In the genomic region with DNA sequence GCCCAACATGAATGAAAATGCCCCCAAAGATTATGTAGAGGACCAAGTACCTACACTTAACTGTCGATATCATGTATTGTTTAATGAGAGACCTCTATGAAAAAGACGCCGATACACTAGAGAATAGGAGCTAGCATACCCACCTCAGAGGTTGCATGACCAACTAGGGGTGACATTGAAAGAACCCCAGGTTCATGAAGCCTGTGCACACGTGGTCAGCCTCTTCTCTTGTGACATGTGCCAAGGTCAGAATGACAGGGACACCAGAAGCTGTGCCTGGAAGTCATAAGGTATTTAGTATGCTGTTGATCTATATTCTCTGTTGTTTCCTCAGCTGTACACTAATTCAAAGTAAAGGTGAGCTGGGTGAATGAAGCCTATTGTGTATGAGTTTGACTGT, we compare ENCODE assay signal across 16 cellular contexts.
DNase-seq lines count a peak whose midpoint lies in the region; ATAC-seq and TF ChIP-seq lines count a peak whose summit lies in the region.
"Had no signal": no experiment of that assay in that cellular context is flagged by ENCODE, and none has a peak within 500 bp of the region (broad histone marks: within the 10 kb centered on the region; RNA-seq: fewer than 3 reads in every experiment).

No MANE protein-coding gene starts in this region.

- no peaks in the 10 kb centered on the region for H3K27me3 ChIP-seq in spleen (replicated peaks in 1 of 7)
- H3K27me3 ChIP-seq: BLaER1 treated with 17β-estradiol and CSF1 and Interleukin-3, amounts not matched to agents 10 nM and 100 nM had no signal

- 76 to 87% (median 82%) methylated on average over 4 of the region's 4 CpGs for WGBS in spleen, 5 donors

- DNase-seq in activated CD4-positive, alpha-beta T cell treated with anti-CD3 and anti-CD28 coated beads, Interleukin-2, amount 10 ng/mL, durations not matched to agents 24 days and 14 days: peak; percentile 56
- DNase-seq in activated CD4-positive, alpha-beta T cell treated with anti-CD3 and anti-CD28 coated beads, Interleukin-2, amount 10 ng/mL, durations not matched to agents 7 days and 5 days: no peak
- DNase-seq in COLO668 (lab: John Stamatoyannopoulos, UW; ENCODE audit: unreplicated experiment) (peak; percentile 1), UCSD-AML1 (lab: John Stamatoyannopoulos, UW; ENCODE audit: unreplicated experiment) (peak; percentile 2), spleen (no peak)
- DNase-seq in stimulated activated effector memory CD8-positive, alpha-beta T cell treated with anti-CD3 and anti-CD28 coated beads, Interleukin-12 subunit alpha, Interleukin-12 subunit beta, amount 100 ng/mL, for 72 hours (ENCODE audit: low spot score in 2 of 2): no peak
- DNase-seq: CD8-positive, alpha-beta T cell; COR-L47; DMS 273 treated with DMSO at 0.1 percent for 48 hours; DMS53; DND-41; EL had no signal

- H3K27me3 Mint-ChIP-seq in activated CD4-positive, alpha-beta T cell treated with anti-CD3 and anti-CD28 coated beads, Interleukin-2, amount 10 ng/mL, durations not matched to agents 24 days and 14 days: no peaks in the 10 kb centered on the region
- H3K27me3 Mint-ChIP-seq in activated CD4-positive, alpha-beta T cell treated with anti-CD3 and anti-CD28 coated beads, Interleukin-2, amount 10 ng/mL, durations not matched to agents 7 days and 5 days: no peaks in the 10 kb centered on the region
- H3K27me3 Mint-ChIP-seq: B cell had no signal

- H3K36me3 Mint-ChIP-seq in activated CD4-positive, alpha-beta T cell treated with anti-CD3 and anti-CD28 coated beads, Interleukin-2, amount 10 ng/mL, durations not matched to agents 24 days and 14 days (ENCODE audit: low read depth): no peaks in the 10 kb centered on the region
- H3K36me3 Mint-ChIP-seq in activated CD4-positive, alpha-beta T cell treated with anti-CD3 and anti-CD28 coated beads, Interleukin-2, amount 10 ng/mL, durations not matched to agents 7 days and 5 days (ENCODE audit: low read depth): no peaks in the 10 kb centered on the region
- H3K36me3 Mint-ChIP-seq in stimulated activated effector memory CD8-positive, alpha-beta T cell treated with anti-CD3 and anti-CD28 coated beads, Interleukin-12 subunit alpha, Interleukin-12 subunit beta, amount 100 ng/mL, for 72 hours: no peaks in the 10 kb centered on the region
- H3K36me3 Mint-ChIP-seq: CD8-positive, alpha-beta T cell had no signal

- H3K9me3 Mint-ChIP-seq in activated CD4-positive, alpha-beta T cell treated with anti-CD3 and anti-CD28 coated beads, Interleukin-2, amount 10 ng/mL, durations not matched to agents 24 days and 14 days: no peaks in the 10 kb centered on the region
- H3K9me3 Mint-ChIP-seq in activated CD4-positive, alpha-beta T cell treated with anti-CD3 and anti-CD28 coated beads, Interleukin-2, amount 10 ng/mL, durations not matched to agents 7 days and 5 days: no peaks in the 10 kb centered on the region
- H3K9me3 Mint-ChIP-seq in stimulated activated effector memory CD8-positive, alpha-beta T cell treated with anti-CD3 and anti-CD28 coated beads, Interleukin-12 subunit alpha, Interleukin-12 subunit beta, amount 100 ng/mL, for 72 hours: peaks cover 4% of the 10 kb centered on the region

- no peak overlapping the region for H3K4me3 ChIP-seq in spleen
- H3K4me3 ChIP-seq: BLaER1 treated with 17β-estradiol and CSF1 and Interleukin-3, amounts not matched to agents 10 nM and 100 nM; GM12878; HAP-1 had no signal

- H3K4me3 Mint-ChIP-seq in activated CD4-positive, alpha-beta T cell treated with anti-CD3 and anti-CD28 coated beads, Interleukin-2, amount 10 ng/mL, durations not matched to agents 24 days and 14 days: no peak overlapping the region
- H3K4me3 Mint-ChIP-seq in activated CD4-positive, alpha-beta T cell treated with anti-CD3 and anti-CD28 coated beads, Interleukin-2, amount 10 ng/mL, durations not matched to agents 7 days and 5 days: no peak overlapping the region
- no peak overlapping the region for H3K4me3 Mint-ChIP-seq in stimulated activated effector memory CD8-positive, alpha-beta T cell treated with anti-CD3 and anti-CD28 coated beads, Interleukin-12 subunit alpha, Interleukin-12 subunit beta, amount 100 ng/mL, for 72 hours
- H3K4me3 Mint-ChIP-seq: B cell; CD8-positive, alpha-beta T cell had no signal

- H3K27ac Mint-ChIP-seq in activated CD4-positive, alpha-beta T cell treated with anti-CD3 and anti-CD28 coated beads, Interleukin-2, amount 10 ng/mL, durations not matched to agents 24 days and 14 days: no peak overlapping the region
- H3K27ac Mint-ChIP-seq in activated CD4-positive, alpha-beta T cell treated with anti-CD3 and anti-CD28 coated beads, Interleukin-2, amount 10 ng/mL, durations not matched to agents 7 days and 5 days: no peak overlapping the region
- H3K27ac Mint-ChIP-seq in stimulated activated effector memory CD8-positive, alpha-beta T cell treated with anti-CD3 and anti-CD28 coated beads, Interleukin-12 subunit alpha, Interleukin-12 subunit beta, amount 100 ng/mL, for 72 hours: no peak overlapping the region
- H3K27ac Mint-ChIP-seq: B cell; CD8-positive, alpha-beta T cell had no signal

- CTCF ChIA-PET in activated CD4-positive, alpha-beta T cell treated with anti-CD3 and anti-CD28 coated beads, Interleukin-2, amount 10 ng/mL, durations not matched to agents 7 days and 5 days (lab: Charles Lee): no interaction called here

- TF ChIP-seq POLR2A in spleen (IDR thresholded peaks at IDR 0.05): no peak

- H3K9me3 ChIP-seq in spleen: no peaks in the 10 kb centered on the region
- H3K9me3 ChIP-seq: BLaER1 treated with 17β-estradiol and CSF1 and Interleukin-3, amounts not matched to agents 10 nM and 100 nM; HAP-1 had no signal

- H3K27ac ChIP-seq in spleen: no peak overlapping the region
- H3K27ac ChIP-seq: BLaER1 treated with 17β-estradiol and CSF1 and Interleukin-3, amounts not matched to agents 10 nM and 100 nM had no signal

- H3K36me3 ChIP-seq in spleen: no peaks in the 10 kb centered on the region
- H3K36me3 ChIP-seq: BLaER1 treated with 17β-estradiol and CSF1 and Interleukin-3, amounts not matched to agents 10 nM and 100 nM; HAP-1 had no signal

- POLR2A ChIA-PET in activated CD4-positive, alpha-beta T cell treated with anti-CD3 and anti-CD28 coated beads, Interleukin-2, amount 10 ng/mL, durations not matched to agents 7 days and 5 days (lab: Charles Lee): no interaction called here

- peak; percentile 47 for ATAC-seq in stimulated activated effector memory CD8-positive, alpha-beta T cell treated with anti-CD3 and anti-CD28 coated beads, Interleukin-12 subunit alpha, Interleukin-12 subunit beta, amount 100 ng/mL, for 72 hours
- ATAC-seq: CD8-positive, alpha-beta T cell; GM12878 had no signal

- no peaks in the 10 kb centered on the region for H3K4me1 Mint-ChIP-seq in activated CD4-positive, alpha-beta T cell treated with anti-CD3 and anti-CD28 coated beads, Interleukin-2, amount 10 ng/mL, durations not matched to agents 24 days and 14 days
- H3K4me1 Mint-ChIP-seq in activated CD4-positive, alpha-beta T cell treated with anti-CD3 and anti-CD28 coated beads, Interleukin-2, amount 10 ng/mL, durations not matched to agents 7 days and 5 days: no peaks in the 10 kb centered on the region
- H3K4me1 Mint-ChIP-seq in stimulated activated effector memory CD8-positive, alpha-beta T cell treated with anti-CD3 and anti-CD28 coated beads, Interleukin-12 subunit alpha, Interleukin-12 subunit beta, amount 100 ng/mL, for 72 hours: no peaks in the 10 kb centered on the region
- H3K4me1 Mint-ChIP-seq: B cell had no signal

- no peaks in the 10 kb centered on the region for H3K4me1 ChIP-seq in spleen
- H3K4me1 ChIP-seq: BLaER1 treated with 17β-estradiol and CSF1 and Interleukin-3, amounts not matched to agents 10 nM and 100 nM; HAP-1 had no signal

- intact Hi-C loops in activated CD4-positive, alpha-beta T cell treated with anti-CD3 and anti-CD28 coated beads, Interleukin-2, amount 10 ng/mL, durations not matched to agents 24 days and 14 days (cut with micrococcal nuclease): no loop called here
- intact Hi-C loops in spleen (cut with DNase I; ENCODE audit: low total_unique reads): no loop called here

- TF ChIP-seq CTCF in spleen (IDR thresholded peaks at IDR 0.05 in 8 of 11, conservative IDR thresholded peaks at IDR 0.05 in 3 of 11): no peak

Comparison
In these comparisons a context has a peak if more than half of its experiments do, and no peak if none do; other contexts are left out.
1. DNase-seq: peak in activated CD4-positive, alpha-beta T cell treated with anti-CD3 and anti-CD28 coated beads, Interleukin-2, amount 10 ng/mL, durations not matched to agents 24 days and 14 days (single experiment), COLO668 (single experiment) and UCSD-AML1 (single experiment); none in activated CD4-positive, alpha-beta T cell treated with anti-CD3 and anti-CD28 coated beads, Interleukin-2, amount 10 ng/mL, durations not matched to agents 7 days and 5 days (single experiment), stimulated activated effector memory CD8-positive, alpha-beta T cell treated with anti-CD3 and anti-CD28 coated beads, Interleukin-12 subunit alpha, Interleukin-12 subunit beta, amount 100 ng/mL, for 72 hours (0 of 2) and spleen (single experiment).